8 cellular contexts compared by ENCODE assay signal in the genomic region with DNA sequence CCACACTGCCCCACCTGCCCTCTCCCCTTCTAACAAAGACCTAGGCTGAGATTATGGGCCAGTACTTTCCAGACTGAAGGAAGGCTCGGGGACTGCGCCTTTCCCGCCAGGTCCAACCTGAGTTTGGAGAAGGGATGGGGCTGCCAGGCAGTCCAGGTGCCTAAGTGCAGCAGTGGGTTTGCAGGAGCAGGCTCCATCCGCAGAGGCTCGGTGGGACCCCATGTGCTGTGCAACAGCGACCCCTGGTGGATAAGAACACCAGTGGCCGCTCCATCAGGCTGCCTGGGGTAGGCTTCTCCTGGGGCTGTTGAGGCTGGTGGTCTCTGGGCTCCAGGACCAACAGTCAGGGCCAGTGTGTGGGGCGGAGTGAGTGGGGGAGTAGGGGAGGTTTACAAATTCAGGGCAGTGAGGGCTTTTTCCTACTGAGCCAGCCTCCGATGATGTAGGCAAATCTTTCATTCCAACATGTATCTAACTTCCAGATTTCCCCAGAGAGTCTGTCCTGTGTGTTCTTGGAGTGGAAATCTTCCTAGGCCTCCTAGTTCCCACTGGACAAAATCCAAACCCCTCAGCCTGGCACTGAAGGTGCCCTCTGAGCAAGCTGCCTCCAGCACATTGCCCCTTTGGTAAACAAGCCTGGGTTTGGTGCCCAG.
DNase-seq lines count a peak whose midpoint lies in the region; ATAC-seq and TF ChIP-seq lines count a peak whose summit lies in the region.

No MANE protein-coding gene starts in this region.

- H2BK5ac ChIP-seq in trophoblast cell (ENCODE audit: low read depth, low read length, poor library complexity), result no peak overlapping the region

- TF ChIP-seq CTCF in GM10248 (IDR thresholded peaks at IDR 0.05; ENCODE audit: control extremely low read depth, extremely low read depth, low read depth, missing control alignments), result peak; percentile 94

- H3K9ac ChIP-seq in SK-N-MC (ENCODE audit: insufficient read length), result no peak overlapping the region
- no peak overlapping the region for H3K9ac ChIP-seq in trophoblast cell (ENCODE audit: low read length)

- no peak overlapping the region for H3K14ac ChIP-seq in trophoblast cell (ENCODE audit: low read length)

- H3K27ac ChIP-seq in SK-N-MC (no peak overlapping the region), trophoblast cell (ENCODE audit: low read depth, low read length) (no peak overlapping the region)

- H2AFZ ChIP-seq in trophoblast cell (ENCODE audit: insufficient read depth, low read length, poor library complexity), result no peak overlapping the region

- CTCF ChIA-PET in GM10248 (lab: Yijun Ruan, JAX), result interaction anchor here (0.7 to 5.4 kb wide), 8 partner anchors 10 to 419 kb away, joined by 3 to 75 read pairs (median 6); no protein-coding TSS in a partner anchor

- no peaks in the 10 kb centered on the region for H3K79me2 ChIP-seq in trophoblast cell (ENCODE audit: control insufficient read depth, insufficient read depth, low read length, poor library complexity)

- peak; percentile 88 for ATAC-seq in GM21825 (IDR thresholded peaks at IDR 0.05; ENCODE audit: unreplicated experiment)

- no peaks in the 10 kb centered on the region for H3K4me1 ChIP-seq in trophoblast cell (ENCODE audit: control insufficient read depth in 1 of 2, insufficient read depth in 2 of 2, low read length in 2 of 2)

- no peaks in the 10 kb centered on the region for H3K79me1 ChIP-seq in trophoblast cell (ENCODE audit: low read length)

- H3K23ac ChIP-seq in trophoblast cell (ENCODE audit: low read length), result no peak overlapping the region

- no peak overlapping the region for H3K18ac ChIP-seq in trophoblast cell (ENCODE audit: low read length)

- H3K4me2 ChIP-seq in trophoblast cell (ENCODE audit: low read length), result no peak overlapping the region

- peak; percentile 84 for DNase-seq in GM10248 (ENCODE audit: extremely low spot score)
- DNase-seq in KG1 (lab: John Stamatoyannopoulos, UW), result peak; percentile 74
- peak; percentile 35 for DNase-seq in SK-N-MC (ENCODE audit: low read depth, low spot score)
- DNase-seq in activated naive CD4-positive, alpha-beta T cell (lab: John Stamatoyannopoulos, UW), result peak; percentile 40 to 60 (median 50)
- peak; percentile 64 for DNase-seq in globus pallidus (ENCODE audit: low spot score)
- peak; percentile 42 to 81 for DNase-seq in trophoblast cell
- peak; percentile 82 for DNase-seq in ureter (ENCODE audit: low spot score)

- H2AK5ac ChIP-seq in trophoblast cell (ENCODE audit: low read length), result no peak overlapping the region

- POLR2A ChIA-PET in GM10248 (lab: Yijun Ruan, JAX), result no interaction called here

- H4K91ac ChIP-seq in trophoblast cell (ENCODE audit: low read depth, low read length), result no peak overlapping the region

- H4K8ac ChIP-seq in trophoblast cell (ENCODE audit: low read depth, low read length), result no peak overlapping the region

- H2BK12ac ChIP-seq in trophoblast cell (ENCODE audit: low read length), result no peak overlapping the region

- no peak overlapping the region for H3K4ac ChIP-seq in trophoblast cell (ENCODE audit: low read depth, low read length)

- H3K36me3 ChIP-seq in SK-N-MC (ENCODE audit: insufficient read depth, low read length) (no peaks in the 10 kb centered on the region), trophoblast cell (ENCODE audit: control insufficient read depth in 1 of 2, insufficient read depth in 2 of 2, low read length in 2 of 2) (no peaks in the 10 kb centered on the region)

- H3K27me3 ChIP-seq in trophoblast cell (ENCODE audit: insufficient read depth, low read length), result no peaks in the 10 kb centered on the region

- H2BK120ac ChIP-seq in trophoblast cell (ENCODE audit: insufficient read depth, low read length, poor library complexity), result no peak overlapping the region

- WGBS in trophoblast cell (ENCODE audit: extremely low coverage, insufficient coverage, insufficient read length), result no CpG with 5 or more reads among the region's 9 CpGs

- no peaks in the 10 kb centered on the region for H3K9me3 ChIP-seq in SK-N-MC (ENCODE audit: low read depth, low read length)
- H3K9me3 ChIP-seq in trophoblast cell (ENCODE audit: insufficient read depth, low read depth, low read length), result no peaks in the 10 kb centered on the region

- H4K12ac ChIP-seq in trophoblast cell (ENCODE audit: low read depth, low read length), result no peak overlapping the region

- H3K4me3 ChIP-seq in SK-N-MC, result no peak overlapping the region
- no peak overlapping the region for H3K4me3 ChIP-seq in trophoblast cell (ENCODE audit: low read depth, low read length)
